1 cellular context compared by ENCODE assay signal in genomic region chr4:67438975-67439374, GRCh38.
TF ChIP-seq lines count a peak whose summit lies in the region.

No MANE protein-coding gene starts in this region.

TF ChIP-seq in GM12878, 131 proteins besides CTCF, POLR2A, EP300 and RAD21 (continued from another document):
- no peak for TF ChIP-seq BCLAF1 (IDR thresholded peaks at IDR 0.05)
